ENCODE assay signal across 1 cellular context in the genomic region with DNA sequence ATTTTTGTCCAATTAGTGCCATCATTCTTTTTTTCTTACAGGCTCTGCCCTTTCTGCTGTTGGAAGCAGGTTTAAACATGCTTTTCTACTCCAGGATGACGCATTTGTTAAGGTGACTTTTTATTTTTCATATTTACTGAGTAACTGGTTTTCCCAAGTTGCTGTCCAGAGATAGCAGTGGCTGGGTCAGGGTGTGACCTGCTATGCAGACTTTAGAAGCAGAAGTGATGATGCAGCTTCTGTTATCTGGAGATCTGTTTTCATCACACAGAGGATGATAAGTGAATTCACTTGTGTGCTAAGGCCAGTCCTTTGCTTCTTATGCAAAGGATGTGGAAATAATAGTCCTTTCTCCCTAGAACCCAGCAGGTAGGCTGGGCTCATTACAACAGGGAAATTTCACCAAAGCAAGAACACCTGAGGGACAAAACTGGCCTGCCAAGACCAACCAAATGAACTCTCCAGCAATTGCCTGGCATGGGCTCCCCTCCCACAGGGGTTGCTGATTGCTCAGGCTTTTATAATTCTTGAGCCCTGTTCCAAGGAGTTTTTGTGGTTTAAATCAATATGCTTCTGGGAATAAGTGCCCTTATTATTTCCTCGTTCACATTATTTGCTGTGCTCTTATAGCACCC.
A peak's percentile ranks its signal among the peaks of the same experiment; 100 is the strongest.
TF ChIP-seq lines count a peak whose summit lies in the region.

No MANE protein-coding gene starts in this region.

TF ChIP-seq in K562, 482 proteins besides CTCF, POLR2A, EP300 and RAD21 (continued from another document and continues in another):
- TF ChIP-seq, protein P1, sequence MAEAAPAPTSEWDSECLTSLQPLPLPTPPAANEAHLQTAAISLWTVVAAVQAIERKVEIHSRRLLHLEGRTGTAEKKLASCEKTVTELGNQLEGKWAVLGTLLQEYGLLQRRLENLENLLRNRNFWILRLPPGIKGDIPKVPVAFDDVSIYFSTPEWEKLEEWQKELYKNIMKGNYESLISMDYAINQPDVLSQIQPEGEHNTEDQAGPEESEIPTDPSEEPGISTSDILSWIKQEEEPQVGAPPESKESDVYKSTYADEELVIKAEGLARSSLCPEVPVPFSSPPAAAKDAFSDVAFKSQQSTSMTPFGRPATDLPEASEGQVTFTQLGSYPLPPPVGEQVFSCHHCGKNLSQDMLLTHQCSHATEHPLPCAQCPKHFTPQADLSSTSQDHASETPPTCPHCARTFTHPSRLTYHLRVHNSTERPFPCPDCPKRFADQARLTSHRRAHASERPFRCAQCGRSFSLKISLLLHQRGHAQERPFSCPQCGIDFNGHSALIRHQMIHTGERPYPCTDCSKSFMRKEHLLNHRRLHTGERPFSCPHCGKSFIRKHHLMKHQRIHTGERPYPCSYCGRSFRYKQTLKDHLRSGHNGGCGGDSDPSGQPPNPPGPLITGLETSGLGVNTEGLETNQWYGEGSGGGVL (CRISPR knock-in tag; IDR thresholded peaks at IDR 0.05) = no peak
- TF ChIP-seq CEBPG (CRISPR knock-in tag; IDR thresholded peaks at IDR 0.05) (no peak), CEBPG (tag; conservative IDR thresholded peaks at IDR 0.05 in 1 of 2, IDR thresholded peaks at IDR 0.05 in 1 of 2) (no peak), BRD4 (IDR thresholded peaks at IDR 0.05) (no peak), KHSRP (IDR thresholded peaks at IDR 0.05) (0 out of 2 replicates have a peak, but pooled peaks have one; percentile 17), TCF7 (IDR thresholded peaks at IDR 0.05; ENCODE audit: borderline replicate concordance) (no peak), E2F3 (CRISPR knock-in tag; IDR thresholded peaks at IDR 0.05) (no peak), HDAC2 (IDR thresholded peaks at IDR 0.05) (peak; percentile 94), NONO (IDR thresholded peaks at IDR 0.05; ENCODE audit: low read depth in 2 of 2, low read length in 1 of 2) (no peak), HLTF (IDR thresholded peaks at IDR 0.05) (no peak), ZC3H11A (IDR thresholded peaks at IDR 0.05; ENCODE audit: low read depth, low read length) (0 out of 2 replicates have a peak, but pooled peaks have one; percentile 63), MTA3 (IDR thresholded peaks at IDR 0.05; ENCODE audit: borderline replicate concordance) (peak; percentile 84), TGIF2 (CRISPR knock-in tag; IDR thresholded peaks at IDR 0.05) (no peak), MBD2 (IDR thresholded peaks at IDR 0.05; ENCODE audit: borderline replicate concordance, low read depth) (peak; percentile 54; the same call in 1 of the 2 replicates), NCOA2 (IDR thresholded peaks at IDR 0.05; ENCODE audit: partially characterized antibody in 2 of 2) (no peak), BRD9 (IDR thresholded peaks at IDR 0.05; ENCODE audit: low read depth, partially characterized antibody) (peak; percentile 50), ARNT (IDR thresholded peaks at IDR 0.05) (peak in 1 of 2 experiments; percentile 69; a peak in 2 of 4 replicates), CHD1 (IDR thresholded peaks at IDR 0.05; ENCODE audit: low read length) (no peak), FOSL1 (tag; conservative IDR thresholded peaks at IDR 0.05) (peak; percentile 93), ZEB2 (IDR thresholded peaks at IDR 0.05) (peak; percentile 88), CTBP1 (IDR thresholded peaks at IDR 0.05; ENCODE audit: borderline replicate concordance) (peak; percentile 100), EZH2 (IDR thresholded peaks at IDR 0.05; ENCODE audit: borderline replicate concordance, low read depth, low read length) (no peak), XRCC5 (IDR thresholded peaks at IDR 0.05; ENCODE audit: low read depth, low read length) (no peak), SMARCC2 (IDR thresholded peaks at IDR 0.05; ENCODE audit: low read depth) (peak; percentile 90; the same call in 1 of the 2 replicates), DPF2 (IDR thresholded peaks at IDR 0.05) (peak; percentile 97), CEBPB (tag; IDR thresholded peaks at IDR 0.05) (no peak; the same call in 1 of the 2 replicates), CBX8 (IDR thresholded peaks at IDR 0.05; ENCODE audit: borderline replicate concordance, extremely low read depth, low read depth, low read length, poor library complexity, severe bottlenecking) (no peak), KAT2B (IDR thresholded peaks at IDR 0.05; ENCODE audit: low read depth, low read length) (no peak), HDAC8 (tag; IDR thresholded peaks at IDR 0.05) (no peak), DACH1 (IDR thresholded peaks at IDR 0.05; ENCODE audit: partially characterized antibody) (no peak), KLF13 (tag; IDR thresholded peaks at IDR 0.05; ENCODE audit: borderline replicate concordance, low read depth) (no peak), TRIM28 (IDR thresholded peaks at IDR 0.05) (0 out of 2 replicates have a peak, but pooled peaks have one; percentile 36), NBN (IDR thresholded peaks at IDR 0.05; ENCODE audit: low read depth) (peak; percentile 73), ZKSCAN8 (CRISPR knock-in tag; IDR thresholded peaks at IDR 0.05) (peak; percentile 55; the same call in 1 of the 2 replicates), TARDBP (IDR thresholded peaks at IDR 0.05) (no peak), CBX3 (IDR thresholded peaks at IDR 0.05; ENCODE audit: borderline replicate concordance in 1 of 2, low read length in 2 of 2) (peak in 1 of 2 experiments; percentile 50; a peak in 1 of 3 replicates)
- TF ChIP-seq, protein P2, sequence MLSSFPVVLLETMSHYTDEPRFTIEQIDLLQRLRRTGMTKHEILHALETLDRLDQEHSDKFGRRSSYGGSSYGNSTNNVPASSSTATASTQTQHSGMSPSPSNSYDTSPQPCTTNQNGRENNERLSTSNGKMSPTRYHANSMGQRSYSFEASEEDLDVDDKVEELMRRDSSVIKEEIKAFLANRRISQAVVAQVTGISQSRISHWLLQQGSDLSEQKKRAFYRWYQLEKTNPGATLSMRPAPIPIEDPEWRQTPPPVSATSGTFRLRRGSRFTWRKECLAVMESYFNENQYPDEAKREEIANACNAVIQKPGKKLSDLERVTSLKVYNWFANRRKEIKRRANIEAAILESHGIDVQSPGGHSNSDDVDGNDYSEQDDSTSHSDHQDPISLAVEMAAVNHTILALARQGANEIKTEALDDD (IDR thresholded peaks at IDR 0.05) = peak; percentile 88; the same call in 1 of the 2 replicates
- TF ChIP-seq, protein P3, sequence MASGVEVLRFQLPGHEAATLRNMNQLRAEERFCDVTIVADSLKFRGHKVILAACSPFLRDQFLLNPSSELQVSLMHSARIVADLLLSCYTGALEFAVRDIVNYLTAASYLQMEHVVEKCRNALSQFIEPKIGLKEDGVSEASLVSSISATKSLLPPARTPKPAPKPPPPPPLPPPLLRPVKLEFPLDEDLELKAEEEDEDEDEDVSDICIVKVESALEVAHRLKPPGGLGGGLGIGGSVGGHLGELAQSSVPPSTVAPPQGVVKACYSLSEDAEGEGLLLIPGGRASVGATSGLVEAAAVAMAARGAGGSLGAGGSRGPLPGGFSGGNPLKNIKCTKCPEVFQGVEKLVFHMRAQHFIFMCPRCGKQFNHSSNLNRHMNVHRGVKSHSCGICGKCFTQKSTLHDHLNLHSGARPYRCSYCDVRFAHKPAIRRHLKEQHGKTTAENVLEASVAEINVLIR (CRISPR knock-in tag; IDR thresholded peaks at IDR 0.05) = peak; percentile 68
- TF ChIP-seq, protein P4, sequence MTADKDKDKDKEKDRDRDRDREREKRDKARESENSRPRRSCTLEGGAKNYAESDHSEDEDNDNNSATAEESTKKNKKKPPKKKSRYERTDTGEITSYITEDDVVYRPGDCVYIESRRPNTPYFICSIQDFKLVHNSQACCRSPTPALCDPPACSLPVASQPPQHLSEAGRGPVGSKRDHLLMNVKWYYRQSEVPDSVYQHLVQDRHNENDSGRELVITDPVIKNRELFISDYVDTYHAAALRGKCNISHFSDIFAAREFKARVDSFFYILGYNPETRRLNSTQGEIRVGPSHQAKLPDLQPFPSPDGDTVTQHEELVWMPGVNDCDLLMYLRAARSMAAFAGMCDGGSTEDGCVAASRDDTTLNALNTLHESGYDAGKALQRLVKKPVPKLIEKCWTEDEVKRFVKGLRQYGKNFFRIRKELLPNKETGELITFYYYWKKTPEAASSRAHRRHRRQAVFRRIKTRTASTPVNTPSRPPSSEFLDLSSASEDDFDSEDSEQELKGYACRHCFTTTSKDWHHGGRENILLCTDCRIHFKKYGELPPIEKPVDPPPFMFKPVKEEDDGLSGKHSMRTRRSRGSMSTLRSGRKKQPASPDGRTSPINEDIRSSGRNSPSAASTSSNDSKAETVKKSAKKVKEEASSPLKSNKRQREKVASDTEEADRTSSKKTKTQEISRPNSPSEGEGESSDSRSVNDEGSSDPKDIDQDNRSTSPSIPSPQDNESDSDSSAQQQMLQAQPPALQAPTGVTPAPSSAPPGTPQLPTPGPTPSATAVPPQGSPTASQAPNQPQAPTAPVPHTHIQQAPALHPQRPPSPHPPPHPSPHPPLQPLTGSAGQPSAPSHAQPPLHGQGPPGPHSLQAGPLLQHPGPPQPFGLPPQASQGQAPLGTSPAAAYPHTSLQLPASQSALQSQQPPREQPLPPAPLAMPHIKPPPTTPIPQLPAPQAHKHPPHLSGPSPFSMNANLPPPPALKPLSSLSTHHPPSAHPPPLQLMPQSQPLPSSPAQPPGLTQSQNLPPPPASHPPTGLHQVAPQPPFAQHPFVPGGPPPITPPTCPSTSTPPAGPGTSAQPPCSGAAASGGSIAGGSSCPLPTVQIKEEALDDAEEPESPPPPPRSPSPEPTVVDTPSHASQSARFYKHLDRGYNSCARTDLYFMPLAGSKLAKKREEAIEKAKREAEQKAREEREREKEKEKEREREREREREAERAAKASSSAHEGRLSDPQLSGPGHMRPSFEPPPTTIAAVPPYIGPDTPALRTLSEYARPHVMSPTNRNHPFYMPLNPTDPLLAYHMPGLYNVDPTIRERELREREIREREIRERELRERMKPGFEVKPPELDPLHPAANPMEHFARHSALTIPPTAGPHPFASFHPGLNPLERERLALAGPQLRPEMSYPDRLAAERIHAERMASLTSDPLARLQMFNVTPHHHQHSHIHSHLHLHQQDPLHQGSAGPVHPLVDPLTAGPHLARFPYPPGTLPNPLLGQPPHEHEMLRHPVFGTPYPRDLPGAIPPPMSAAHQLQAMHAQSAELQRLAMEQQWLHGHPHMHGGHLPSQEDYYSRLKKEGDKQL (CRISPR knock-in tag; IDR thresholded peaks at IDR 0.05; ENCODE audit: borderline replicate concordance) = no peak
- TF ChIP-seq, protein P5, sequence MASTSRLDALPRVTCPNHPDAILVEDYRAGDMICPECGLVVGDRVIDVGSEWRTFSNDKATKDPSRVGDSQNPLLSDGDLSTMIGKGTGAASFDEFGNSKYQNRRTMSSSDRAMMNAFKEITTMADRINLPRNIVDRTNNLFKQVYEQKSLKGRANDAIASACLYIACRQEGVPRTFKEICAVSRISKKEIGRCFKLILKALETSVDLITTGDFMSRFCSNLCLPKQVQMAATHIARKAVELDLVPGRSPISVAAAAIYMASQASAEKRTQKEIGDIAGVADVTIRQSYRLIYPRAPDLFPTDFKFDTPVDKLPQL (IDR thresholded peaks at IDR 0.05; ENCODE audit: extremely low read depth, insufficient read length) = no peak
- TF ChIP-seq, protein P6, sequence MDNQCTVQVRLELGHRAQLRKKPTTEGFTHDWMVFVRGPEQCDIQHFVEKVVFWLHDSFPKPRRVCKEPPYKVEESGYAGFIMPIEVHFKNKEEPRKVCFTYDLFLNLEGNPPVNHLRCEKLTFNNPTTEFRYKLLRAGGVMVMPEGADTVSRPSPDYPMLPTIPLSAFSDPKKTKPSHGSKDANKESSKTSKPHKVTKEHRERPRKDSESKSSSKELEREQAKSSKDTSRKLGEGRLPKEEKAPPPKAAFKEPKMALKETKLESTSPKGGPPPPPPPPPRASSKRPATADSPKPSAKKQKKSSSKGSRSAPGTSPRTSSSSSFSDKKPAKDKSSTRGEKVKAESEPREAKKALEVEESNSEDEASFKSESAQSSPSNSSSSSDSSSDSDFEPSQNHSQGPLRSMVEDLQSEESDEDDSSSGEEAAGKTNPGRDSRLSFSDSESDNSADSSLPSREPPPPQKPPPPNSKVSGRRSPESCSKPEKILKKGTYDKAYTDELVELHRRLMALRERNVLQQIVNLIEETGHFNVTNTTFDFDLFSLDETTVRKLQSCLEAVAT (IDR thresholded peaks at IDR 0.05) = no peak
- TF ChIP-seq, protein P7, sequence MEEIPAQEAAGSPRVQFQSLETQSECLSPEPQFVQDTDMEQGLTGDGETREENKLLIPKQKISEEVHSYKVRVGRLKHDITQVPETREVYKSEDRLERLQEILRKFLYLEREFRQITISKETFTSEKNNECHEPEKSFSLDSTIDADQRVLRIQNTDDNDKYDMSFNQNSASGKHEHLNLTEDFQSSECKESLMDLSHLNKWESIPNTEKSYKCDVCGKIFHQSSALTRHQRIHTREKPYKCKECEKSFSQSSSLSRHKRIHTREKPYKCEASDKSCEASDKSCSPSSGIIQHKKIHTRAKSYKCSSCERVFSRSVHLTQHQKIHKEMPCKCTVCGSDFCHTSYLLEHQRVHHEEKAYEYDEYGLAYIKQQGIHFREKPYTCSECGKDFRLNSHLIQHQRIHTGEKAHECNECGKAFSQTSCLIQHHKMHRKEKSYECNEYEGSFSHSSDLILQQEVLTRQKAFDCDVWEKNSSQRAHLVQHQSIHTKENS (CRISPR knock-in tag; IDR thresholded peaks at IDR 0.05) = no peak
- TF ChIP-seq, protein P8, sequence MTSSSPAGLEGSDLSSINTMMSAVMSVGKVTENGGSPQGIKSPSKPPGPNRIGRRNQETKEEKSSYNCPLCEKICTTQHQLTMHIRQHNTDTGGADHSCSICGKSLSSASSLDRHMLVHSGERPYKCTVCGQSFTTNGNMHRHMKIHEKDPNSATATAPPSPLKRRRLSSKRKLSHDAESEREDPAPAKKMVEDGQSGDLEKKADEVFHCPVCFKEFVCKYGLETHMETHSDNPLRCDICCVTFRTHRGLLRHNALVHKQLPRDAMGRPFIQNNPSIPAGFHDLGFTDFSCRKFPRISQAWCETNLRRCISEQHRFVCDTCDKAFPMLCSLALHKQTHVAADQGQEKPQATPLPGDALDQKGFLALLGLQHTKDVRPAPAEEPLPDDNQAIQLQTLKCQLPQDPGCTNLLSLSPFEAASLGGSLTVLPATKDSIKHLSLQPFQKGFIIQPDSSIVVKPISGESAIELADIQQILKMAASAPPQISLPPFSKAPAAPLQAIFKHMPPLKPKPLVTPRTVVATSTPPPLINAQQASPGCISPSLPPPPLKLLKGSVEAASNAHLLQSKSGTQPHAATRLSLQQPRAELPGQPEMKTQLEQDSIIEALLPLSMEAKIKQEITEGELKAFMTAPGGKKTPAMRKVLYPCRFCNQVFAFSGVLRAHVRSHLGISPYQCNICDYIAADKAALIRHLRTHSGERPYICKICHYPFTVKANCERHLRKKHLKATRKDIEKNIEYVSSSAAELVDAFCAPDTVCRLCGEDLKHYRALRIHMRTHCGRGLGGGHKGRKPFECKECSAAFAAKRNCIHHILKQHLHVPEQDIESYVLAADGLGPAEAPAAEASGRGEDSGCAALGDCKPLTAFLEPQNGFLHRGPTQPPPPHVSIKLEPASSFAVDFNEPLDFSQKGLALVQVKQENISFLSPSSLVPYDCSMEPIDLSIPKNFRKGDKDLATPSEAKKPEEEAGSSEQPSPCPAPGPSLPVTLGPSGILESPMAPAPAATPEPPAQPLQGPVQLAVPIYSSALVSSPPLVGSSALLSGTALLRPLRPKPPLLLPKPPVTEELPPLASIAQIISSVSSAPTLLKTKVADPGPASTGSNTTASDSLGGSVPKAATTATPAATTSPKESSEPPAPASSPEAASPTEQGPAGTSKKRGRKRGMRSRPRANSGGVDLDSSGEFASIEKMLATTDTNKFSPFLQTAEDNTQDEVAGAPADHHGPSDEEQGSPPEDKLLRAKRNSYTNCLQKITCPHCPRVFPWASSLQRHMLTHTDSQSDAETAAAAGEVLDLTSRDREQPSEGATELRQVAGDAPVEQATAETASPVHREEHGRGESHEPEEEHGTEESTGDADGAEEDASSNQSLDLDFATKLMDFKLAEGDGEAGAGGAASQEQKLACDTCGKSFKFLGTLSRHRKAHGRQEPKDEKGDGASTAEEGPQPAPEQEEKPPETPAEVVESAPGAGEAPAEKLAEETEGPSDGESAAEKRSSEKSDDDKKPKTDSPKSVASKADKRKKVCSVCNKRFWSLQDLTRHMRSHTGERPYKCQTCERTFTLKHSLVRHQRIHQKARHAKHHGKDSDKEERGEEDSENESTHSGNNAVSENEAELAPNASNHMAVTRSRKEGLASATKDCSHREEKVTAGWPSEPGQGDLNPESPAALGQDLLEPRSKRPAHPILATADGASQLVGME (CRISPR knock-in tag; IDR thresholded peaks at IDR 0.05) = peak; percentile 78
